Comparison of ENCODE assay signal across 9 cellular contexts in the genomic region with DNA sequence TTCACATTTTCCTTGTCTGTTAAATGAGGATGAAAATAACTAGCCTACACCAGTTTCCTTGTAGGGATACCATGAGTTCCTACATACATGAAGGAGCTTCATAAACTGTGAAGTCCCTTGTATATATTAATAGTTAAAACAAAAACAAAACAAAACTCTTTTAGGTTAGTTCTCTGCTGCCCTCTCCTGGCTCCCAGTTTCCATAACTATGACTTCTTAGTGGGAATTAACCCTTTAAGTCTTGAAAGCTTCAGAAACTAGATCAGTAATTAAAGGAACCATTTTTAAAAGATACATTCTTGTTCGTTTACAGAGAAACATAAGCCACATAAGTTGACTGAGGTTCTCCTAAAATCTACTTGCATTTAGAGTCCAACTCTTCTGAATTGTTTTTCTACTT.
A peak's percentile ranks its signal among the peaks of the same experiment; 100 is the strongest.
DNase-seq lines count a peak whose midpoint lies in the region; FAIRE-seq and TF ChIP-seq lines count a peak whose summit lies in the region.
"Had no signal": no experiment of that assay in that cellular context is flagged by ENCODE, and none has a peak within 500 bp of the region (broad histone marks: within the 10 kb centered on the region; RNA-seq: fewer than 3 reads in every experiment).

No MANE protein-coding gene starts in this region.

- no peak overlapping the region for H3K4me3 ChIP-seq in AG04449 (ENCODE audit: low read depth, low read length)
- no peak overlapping the region for H3K4me3 ChIP-seq in GM12875 (ENCODE audit: low read depth, low read length)
- H3K4me3 ChIP-seq in trophoblast cell (ENCODE audit: low read depth, low read length), result no peak overlapping the region

- H3K4ac ChIP-seq in trophoblast cell (ENCODE audit: low read depth, low read length), result no peak overlapping the region

- H3K4me2 ChIP-seq in trophoblast cell (ENCODE audit: low read length), result no peak overlapping the region

- no peak overlapping the region for H2AK5ac ChIP-seq in trophoblast cell (ENCODE audit: low read length)

- peak; percentile 36 for TF ChIP-seq CTCF in AG04449 (IDR thresholded peaks at IDR 0.05; ENCODE audit: insufficient read depth, low read length, missing control alignments)
- TF ChIP-seq CTCF in GM12875 (IDR thresholded peaks at IDR 0.05; ENCODE audit: borderline replicate concordance, insufficient read depth, low read depth, low read length), result peak; percentile 26; the same call in 1 of the 2 replicates

- H4K12ac ChIP-seq in trophoblast cell (ENCODE audit: low read depth, low read length), result no peak overlapping the region

- DNase-seq in AG04449 (ENCODE audit: low read depth, low spot score), result no peak
- DNase-seq in NCI-H774 (lab: John Stamatoyannopoulos, UW), result peak; percentile 15
- DNase-seq in trophoblast cell, result peak; percentile 66 to 89
- DNase-seq in NCI-H128 (lab: John Stamatoyannopoulos, UW; ENCODE audit: unreplicated experiment), result no peak
- no peak for DNase-seq in OCI-M2 (lab: John Stamatoyannopoulos, UW; ENCODE audit: unreplicated experiment)
- DNase-seq in stimulated activated CD4-positive, alpha-beta T cell treated with anti-CD3 and anti-CD28 coated beads, Interleukin-12 subunit alpha, Interleukin-12 subunit beta, amount 100 ng/mL, for 4 hours, result no peak

- no peaks in the 10 kb centered on the region for H3K36me3 ChIP-seq in trophoblast cell (ENCODE audit: control insufficient read depth in 1 of 2, insufficient read depth in 2 of 2, low read length in 2 of 2)

- H2BK5ac ChIP-seq in trophoblast cell (ENCODE audit: low read depth, low read length, poor library complexity), result no peak overlapping the region

- H3K79me2 ChIP-seq in trophoblast cell (ENCODE audit: control insufficient read depth, insufficient read depth, low read length, poor library complexity), result no peaks in the 10 kb centered on the region

- H3K9ac ChIP-seq in trophoblast cell (ENCODE audit: low read length), result no peak overlapping the region

- POLR2A ChIA-PET in AG04449 (lab: Yijun Ruan, JAX), result no interaction called here

- no peak overlapping the region for H4K8ac ChIP-seq in trophoblast cell (ENCODE audit: low read depth, low read length)

- FAIRE-seq in endometrium (lab: Jason Lieb, UNC), result peak; percentile 39
- FAIRE-seq: colon had no signal

- no peaks in the 10 kb centered on the region for H3K27me3 ChIP-seq in trophoblast cell (ENCODE audit: insufficient read depth, low read length)

- no peak overlapping the region for H3K27ac ChIP-seq in trophoblast cell (ENCODE audit: low read depth, low read length)

- WGBS in trophoblast cell (ENCODE audit: extremely low coverage, insufficient coverage, insufficient read length), result no CpG with 5 or more reads among the region's 1 CpG

- H4K91ac ChIP-seq in trophoblast cell (ENCODE audit: low read depth, low read length), result no peak overlapping the region

- no peaks in the 10 kb centered on the region for H3K4me1 ChIP-seq in trophoblast cell (ENCODE audit: control insufficient read depth in 1 of 2, insufficient read depth in 2 of 2, low read length in 2 of 2)

- CTCF ChIA-PET in AG04449 (lab: Yijun Ruan, JAX), result interaction anchor here (1.0 to 3.7 kb wide), 3 partner anchors 344 to 741 kb away, joined by 4 to 13 read pairs (median 5); no protein-coding TSS in a partner anchor

- H3K18ac ChIP-seq in trophoblast cell (ENCODE audit: low read length), result no peak overlapping the region

- no peak overlapping the region for H2AFZ ChIP-seq in trophoblast cell (ENCODE audit: insufficient read depth, low read length, poor library complexity)

- H2BK120ac ChIP-seq in trophoblast cell (ENCODE audit: insufficient read depth, low read length, poor library complexity), result no peak overlapping the region

- no peaks in the 10 kb centered on the region for H3K9me3 ChIP-seq in trophoblast cell (ENCODE audit: insufficient read depth, low read depth, low read length)

- no peak overlapping the region for H3K23ac ChIP-seq in trophoblast cell (ENCODE audit: low read length)

- H2BK12ac ChIP-seq in trophoblast cell (ENCODE audit: low read length), result no peak overlapping the region

- H3K79me1 ChIP-seq in trophoblast cell (ENCODE audit: low read length), result no peaks in the 10 kb centered on the region

- H3K14ac ChIP-seq in trophoblast cell (ENCODE audit: low read length), result no peak overlapping the region

Comparison
In these comparisons a context has a peak if more than half of its experiments do, and no peak if none do; other contexts are left out.
1. DNase-seq: peak in NCI-H774 (single experiment) and trophoblast cell (2 of 2); none in AG04449 (single experiment), NCI-H128 (single experiment), OCI-M2 (single experiment) and stimulated activated CD4-positive, alpha-beta T cell treated with anti-CD3 and anti-CD28 coated beads, Interleukin-12 subunit alpha, Interleukin-12 subunit beta, amount 100 ng/mL, for 4 hours (single experiment).